Comparison of ENCODE assay signal across 1 cellular context in the genomic region with DNA sequence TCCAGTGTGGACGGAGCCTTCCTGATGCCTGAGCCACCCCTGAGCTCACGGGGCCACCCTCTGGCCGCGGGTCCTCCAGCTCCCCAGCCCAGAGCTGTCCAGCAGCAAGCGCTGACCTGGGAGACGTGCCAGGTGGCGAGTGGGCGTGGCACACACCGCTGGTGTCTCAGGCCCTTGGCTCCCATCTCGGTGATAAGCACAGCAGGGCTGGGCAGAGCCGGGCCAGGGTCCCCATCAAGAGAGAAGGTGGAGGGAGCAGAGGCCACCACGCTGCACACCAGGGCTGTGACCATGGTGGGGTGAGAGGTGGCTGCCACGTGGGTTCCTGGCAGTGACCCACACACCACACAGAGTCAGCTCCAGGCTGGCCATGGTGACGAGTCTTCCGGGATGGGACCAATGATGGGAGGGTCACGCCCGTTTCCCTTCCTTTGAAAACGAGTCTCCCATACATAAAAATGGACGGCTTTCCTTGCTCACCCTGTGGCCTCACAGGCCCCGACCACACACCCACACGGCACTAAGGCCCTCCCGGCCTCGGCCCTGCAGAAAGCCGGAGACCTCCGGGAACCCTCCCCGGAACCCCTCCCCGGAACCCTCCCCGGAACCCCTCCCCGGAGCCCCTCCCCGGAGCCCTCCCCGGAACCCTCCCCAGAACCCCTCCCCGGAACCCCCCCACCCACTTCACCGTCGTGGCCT.
A peak's percentile ranks its signal among the peaks of the same experiment; 100 is the strongest.
TF ChIP-seq lines count a peak whose summit lies in the region.

No MANE protein-coding gene starts in this region.

TF ChIP-seq in HepG2, 621 proteins besides CTCF, POLR2A, EP300 and RAD21 (continues in another document):
- no peak for TF ChIP-seq ZNF547 (CRISPR knock-in tag; IDR thresholded peaks at IDR 0.05)
- TF ChIP-seq, protein P1, sequence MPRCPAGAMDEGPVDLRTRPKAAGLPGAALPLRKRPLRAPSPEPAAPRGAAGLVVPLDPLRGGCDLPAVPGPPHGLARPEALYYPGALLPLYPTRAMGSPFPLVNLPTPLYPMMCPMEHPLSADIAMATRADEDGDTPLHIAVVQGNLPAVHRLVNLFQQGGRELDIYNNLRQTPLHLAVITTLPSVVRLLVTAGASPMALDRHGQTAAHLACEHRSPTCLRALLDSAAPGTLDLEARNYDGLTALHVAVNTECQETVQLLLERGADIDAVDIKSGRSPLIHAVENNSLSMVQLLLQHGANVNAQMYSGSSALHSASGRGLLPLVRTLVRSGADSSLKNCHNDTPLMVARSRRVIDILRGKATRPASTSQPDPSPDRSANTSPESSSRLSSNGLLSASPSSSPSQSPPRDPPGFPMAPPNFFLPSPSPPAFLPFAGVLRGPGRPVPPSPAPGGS (CRISPR knock-in tag; IDR thresholded peaks at IDR 0.05): peak; percentile 33; the same call in 1 of the 2 replicates
- 0 out of 2 replicates have a peak, but pooled peaks have one; percentile 21 for TF ChIP-seq ZNF564 (CRISPR knock-in tag; IDR thresholded peaks at IDR 0.05)
- TF ChIP-seq, protein P2, sequence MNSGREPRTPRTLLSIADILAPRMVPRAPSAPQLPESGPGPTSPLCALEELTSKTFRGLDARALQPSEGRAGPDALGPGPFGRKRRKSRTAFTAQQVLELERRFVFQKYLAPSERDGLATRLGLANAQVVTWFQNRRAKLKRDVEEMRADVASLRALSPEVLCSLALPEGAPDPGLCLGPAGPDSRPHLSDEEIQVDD (CRISPR knock-in tag; IDR thresholded peaks at IDR 0.05; ENCODE audit: borderline replicate concordance): no peak
- no peak for TF ChIP-seq FOXA1 (IDR thresholded peaks at IDR 0.05)
- TF ChIP-seq FOXA1 (CRISPR knock-in tag; IDR thresholded peaks at IDR 0.05): peak; percentile 18; the same call in 1 of the 2 replicates
- peak; percentile 56; the same call in 1 of the 2 replicates for TF ChIP-seq BCL6 (CRISPR knock-in tag; IDR thresholded peaks at IDR 0.05)
- no peak for TF ChIP-seq SKI (IDR thresholded peaks at IDR 0.05; ENCODE audit: partially characterized antibody)
- TF ChIP-seq SOX5 (CRISPR knock-in tag; IDR thresholded peaks at IDR 0.05; ENCODE audit: borderline replicate concordance): peak; percentile 13; the same call in 1 of the 2 replicates
- TF ChIP-seq ZNF766 (CRISPR knock-in tag; IDR thresholded peaks at IDR 0.05; ENCODE audit: borderline replicate concordance): 0 out of 2 replicates have a peak, but pooled peaks have one; percentile 56
- TF ChIP-seq HNRNPL (IDR thresholded peaks at IDR 0.05; ENCODE audit: low read depth, low read length): peak; percentile 79
- TF ChIP-seq SP2 (CRISPR knock-in tag; IDR thresholded peaks at IDR 0.05): peak; percentile 37; the same call in 1 of the 2 replicates
- TF ChIP-seq SALL1 (CRISPR knock-in tag; IDR thresholded peaks at IDR 0.05): peak; percentile 76; the same call in 1 of the 2 replicates
- TF ChIP-seq, protein P3, sequence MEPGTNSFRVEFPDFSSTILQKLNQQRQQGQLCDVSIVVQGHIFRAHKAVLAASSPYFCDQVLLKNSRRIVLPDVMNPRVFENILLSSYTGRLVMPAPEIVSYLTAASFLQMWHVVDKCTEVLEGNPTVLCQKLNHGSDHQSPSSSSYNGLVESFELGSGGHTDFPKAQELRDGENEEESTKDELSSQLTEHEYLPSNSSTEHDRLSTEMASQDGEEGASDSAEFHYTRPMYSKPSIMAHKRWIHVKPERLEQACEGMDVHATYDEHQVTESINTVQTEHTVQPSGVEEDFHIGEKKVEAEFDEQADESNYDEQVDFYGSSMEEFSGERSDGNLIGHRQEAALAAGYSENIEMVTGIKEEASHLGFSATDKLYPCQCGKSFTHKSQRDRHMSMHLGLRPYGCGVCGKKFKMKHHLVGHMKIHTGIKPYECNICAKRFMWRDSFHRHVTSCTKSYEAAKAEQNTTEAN (CRISPR knock-in tag; conservative IDR thresholded peaks at IDR 0.05): peak; percentile 65; the same call in 1 of the 2 replicates
- TF ChIP-seq ZBTB8A (CRISPR knock-in tag; IDR thresholded peaks at IDR 0.05; ENCODE audit: borderline replicate concordance, low read depth): no peak
- peak; percentile 51; the same call in 1 of the 2 replicates for TF ChIP-seq ZNF501 (CRISPR knock-in tag; IDR thresholded peaks at IDR 0.05)
- peak; percentile 31; the same call in 1 of the 2 replicates for TF ChIP-seq NRL (CRISPR knock-in tag; IDR thresholded peaks at IDR 0.05; ENCODE audit: borderline replicate concordance)
- TF ChIP-seq, protein P4, sequence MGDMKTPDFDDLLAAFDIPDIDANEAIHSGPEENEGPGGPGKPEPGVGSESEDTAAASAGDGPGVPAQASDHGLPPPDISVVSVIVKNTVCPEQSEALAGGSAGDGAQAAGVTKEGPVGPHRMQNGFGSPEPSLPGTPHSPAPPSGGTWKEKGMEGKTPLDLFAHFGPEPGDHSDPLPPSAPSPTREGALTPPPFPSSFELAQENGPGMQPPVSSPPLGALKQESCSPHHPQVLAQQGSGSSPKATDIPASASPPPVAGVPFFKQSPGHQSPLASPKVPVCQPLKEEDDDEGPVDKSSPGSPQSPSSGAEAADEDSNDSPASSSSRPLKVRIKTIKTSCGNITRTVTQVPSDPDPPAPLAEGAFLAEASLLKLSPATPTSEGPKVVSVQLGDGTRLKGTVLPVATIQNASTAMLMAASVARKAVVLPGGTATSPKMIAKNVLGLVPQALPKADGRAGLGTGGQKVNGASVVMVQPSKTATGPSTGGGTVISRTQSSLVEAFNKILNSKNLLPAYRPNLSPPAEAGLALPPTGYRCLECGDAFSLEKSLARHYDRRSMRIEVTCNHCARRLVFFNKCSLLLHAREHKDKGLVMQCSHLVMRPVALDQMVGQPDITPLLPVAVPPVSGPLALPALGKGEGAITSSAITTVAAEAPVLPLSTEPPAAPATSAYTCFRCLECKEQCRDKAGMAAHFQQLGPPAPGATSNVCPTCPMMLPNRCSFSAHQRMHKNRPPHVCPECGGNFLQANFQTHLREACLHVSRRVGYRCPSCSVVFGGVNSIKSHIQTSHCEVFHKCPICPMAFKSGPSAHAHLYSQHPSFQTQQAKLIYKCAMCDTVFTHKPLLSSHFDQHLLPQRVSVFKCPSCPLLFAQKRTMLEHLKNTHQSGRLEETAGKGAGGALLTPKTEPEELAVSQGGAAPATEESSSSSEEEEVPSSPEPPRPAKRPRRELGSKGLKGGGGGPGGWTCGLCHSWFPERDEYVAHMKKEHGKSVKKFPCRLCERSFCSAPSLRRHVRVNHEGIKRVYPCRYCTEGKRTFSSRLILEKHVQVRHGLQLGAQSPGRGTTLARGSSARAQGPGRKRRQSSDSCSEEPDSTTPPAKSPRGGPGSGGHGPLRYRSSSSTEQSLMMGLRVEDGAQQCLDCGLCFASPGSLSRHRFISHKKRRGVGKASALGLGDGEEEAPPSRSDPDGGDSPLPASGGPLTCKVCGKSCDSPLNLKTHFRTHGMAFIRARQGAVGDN (CRISPR knock-in tag; IDR thresholded peaks at IDR 0.05): peak; percentile 73
- TF ChIP-seq KAT7 (CRISPR knock-in tag; IDR thresholded peaks at IDR 0.05; ENCODE audit: borderline replicate concordance): no peak
- TF ChIP-seq ZNF33A (CRISPR knock-in tag; IDR thresholded peaks at IDR 0.05; ENCODE audit: borderline replicate concordance): no peak
- 0 out of 2 replicates have a peak, but pooled peaks have one; percentile 40 for TF ChIP-seq HES4 (CRISPR knock-in tag; IDR thresholded peaks at IDR 0.05; ENCODE audit: borderline replicate concordance)
- peak; percentile 74 for TF ChIP-seq SP4 (CRISPR knock-in tag; IDR thresholded peaks at IDR 0.05)
- no peak for TF ChIP-seq ZNF292 (CRISPR knock-in tag; IDR thresholded peaks at IDR 0.05; ENCODE audit: borderline replicate concordance, low read depth)
- TF ChIP-seq YY1 (IDR thresholded peaks at IDR 0.05; ENCODE audit: insufficient read depth, insufficient replicate concordance, low read depth, low read length): no peak
- TF ChIP-seq, protein P5, sequence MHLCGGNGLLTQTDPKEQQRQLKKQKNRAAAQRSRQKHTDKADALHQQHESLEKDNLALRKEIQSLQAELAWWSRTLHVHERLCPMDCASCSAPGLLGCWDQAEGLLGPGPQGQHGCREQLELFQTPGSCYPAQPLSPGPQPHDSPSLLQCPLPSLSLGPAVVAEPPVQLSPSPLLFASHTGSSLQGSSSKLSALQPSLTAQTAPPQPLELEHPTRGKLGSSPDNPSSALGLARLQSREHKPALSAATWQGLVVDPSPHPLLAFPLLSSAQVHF (CRISPR knock-in tag; IDR thresholded peaks at IDR 0.05): no peak
- TF ChIP-seq ZNF572 (CRISPR knock-in tag; IDR thresholded peaks at IDR 0.05): 0 out of 2 replicates have a peak, but pooled peaks have one; percentile 30
- no peak for TF ChIP-seq PPARG (CRISPR knock-in tag; conservative IDR thresholded peaks at IDR 0.05)
- TF ChIP-seq ONECUT2 (CRISPR knock-in tag; IDR thresholded peaks at IDR 0.05): no peak
- no peak for TF ChIP-seq RFX3 (CRISPR knock-in tag; IDR thresholded peaks at IDR 0.05)
- no peak for TF ChIP-seq MATR3 (CRISPR knock-in tag; IDR thresholded peaks at IDR 0.05)
- TF ChIP-seq MTF2 (CRISPR knock-in tag; IDR thresholded peaks at IDR 0.05; ENCODE audit: borderline replicate concordance): no peak
- TF ChIP-seq RARA (CRISPR knock-in tag; IDR thresholded peaks at IDR 0.05): peak; percentile 57
- TF ChIP-seq GATAD1 (CRISPR knock-in tag; IDR thresholded peaks at IDR 0.05): no peak
- no peak for TF ChIP-seq ZNF367 (CRISPR knock-in tag; IDR thresholded peaks at IDR 0.05; ENCODE audit: borderline replicate concordance)
- TF ChIP-seq, protein P6, sequence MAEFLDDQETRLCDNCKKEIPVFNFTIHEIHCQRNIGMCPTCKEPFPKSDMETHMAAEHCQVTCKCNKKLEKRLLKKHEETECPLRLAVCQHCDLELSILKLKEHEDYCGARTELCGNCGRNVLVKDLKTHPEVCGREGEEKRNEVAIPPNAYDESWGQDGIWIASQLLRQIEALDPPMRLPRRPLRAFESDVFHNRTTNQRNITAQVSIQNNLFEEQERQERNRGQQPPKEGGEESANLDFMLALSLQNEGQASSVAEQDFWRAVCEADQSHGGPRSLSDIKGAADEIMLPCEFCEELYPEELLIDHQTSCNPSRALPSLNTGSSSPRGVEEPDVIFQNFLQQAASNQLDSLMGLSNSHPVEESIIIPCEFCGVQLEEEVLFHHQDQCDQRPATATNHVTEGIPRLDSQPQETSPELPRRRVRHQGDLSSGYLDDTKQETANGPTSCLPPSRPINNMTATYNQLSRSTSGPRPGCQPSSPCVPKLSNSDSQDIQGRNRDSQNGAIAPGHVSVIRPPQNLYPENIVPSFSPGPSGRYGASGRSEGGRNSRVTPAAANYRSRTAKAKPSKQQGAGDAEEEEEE (CRISPR knock-in tag; IDR thresholded peaks at IDR 0.05; ENCODE audit: borderline replicate concordance): no peak
- TF ChIP-seq ZFP37 (CRISPR knock-in tag; IDR thresholded peaks at IDR 0.05; ENCODE audit: borderline replicate concordance): 0 out of 2 replicates have a peak, but pooled peaks have one; percentile 25
- no peak for TF ChIP-seq ZNF703 (CRISPR knock-in tag; IDR thresholded peaks at IDR 0.05; ENCODE audit: borderline replicate concordance)
- no peak for TF ChIP-seq KDM5A (IDR thresholded peaks at IDR 0.05; ENCODE audit: borderline replicate concordance, low read length)
- peak; percentile 65; the same call in 1 of the 2 replicates for TF ChIP-seq MED1 (CRISPR knock-in tag; IDR thresholded peaks at IDR 0.05)
- TF ChIP-seq, protein P7, sequence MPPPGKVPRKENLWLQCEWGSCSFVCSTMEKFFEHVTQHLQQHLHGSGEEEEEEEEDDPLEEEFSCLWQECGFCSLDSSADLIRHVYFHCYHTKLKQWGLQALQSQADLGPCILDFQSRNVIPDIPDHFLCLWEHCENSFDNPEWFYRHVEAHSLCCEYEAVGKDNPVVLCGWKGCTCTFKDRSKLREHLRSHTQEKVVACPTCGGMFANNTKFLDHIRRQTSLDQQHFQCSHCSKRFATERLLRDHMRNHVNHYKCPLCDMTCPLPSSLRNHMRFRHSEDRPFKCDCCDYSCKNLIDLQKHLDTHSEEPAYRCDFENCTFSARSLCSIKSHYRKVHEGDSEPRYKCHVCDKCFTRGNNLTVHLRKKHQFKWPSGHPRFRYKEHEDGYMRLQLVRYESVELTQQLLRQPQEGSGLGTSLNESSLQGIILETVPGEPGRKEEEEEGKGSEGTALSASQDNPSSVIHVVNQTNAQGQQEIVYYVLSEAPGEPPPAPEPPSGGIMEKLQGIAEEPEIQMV (CRISPR knock-in tag; IDR thresholded peaks at IDR 0.05; ENCODE audit: low read depth): no peak
- TF ChIP-seq, protein P8, sequence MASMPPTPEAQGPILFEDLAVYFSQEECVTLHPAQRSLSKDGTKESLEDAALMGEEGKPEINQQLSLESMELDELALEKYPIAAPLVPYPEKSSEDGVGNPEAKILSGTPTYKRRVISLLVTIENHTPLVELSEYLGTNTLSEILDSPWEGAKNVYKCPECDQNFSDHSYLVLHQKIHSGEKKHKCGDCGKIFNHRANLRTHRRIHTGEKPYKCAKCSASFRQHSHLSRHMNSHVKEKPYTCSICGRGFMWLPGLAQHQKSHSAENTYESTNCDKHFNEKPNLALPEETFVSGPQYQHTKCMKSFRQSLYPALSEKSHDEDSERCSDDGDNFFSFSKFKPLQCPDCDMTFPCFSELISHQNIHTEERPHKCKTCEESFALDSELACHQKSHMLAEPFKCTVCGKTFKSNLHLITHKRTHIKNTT (CRISPR knock-in tag; IDR thresholded peaks at IDR 0.05): no peak
- TF ChIP-seq ZNF30 (CRISPR knock-in tag; IDR thresholded peaks at IDR 0.05): no peak
- 0 out of 2 replicates have a peak, but pooled peaks have one; percentile 42 for TF ChIP-seq NFKB2 (CRISPR knock-in tag; IDR thresholded peaks at IDR 0.05; ENCODE audit: borderline replicate concordance)
- TF ChIP-seq JUN (CRISPR knock-in tag; IDR thresholded peaks at IDR 0.05): no peak
- no peak for TF ChIP-seq ZNF484 (CRISPR knock-in tag; IDR thresholded peaks at IDR 0.05; ENCODE audit: borderline replicate concordance, low read depth)
- TF ChIP-seq ATF7-NPFF (CRISPR knock-in tag; IDR thresholded peaks at IDR 0.05; ENCODE audit: low read depth): 0 out of 2 replicates have a peak, but pooled peaks have one; percentile 29
- TF ChIP-seq CHD4 (IDR thresholded peaks at IDR 0.05; ENCODE audit: borderline replicate concordance, low read length): no peak
- no peak for TF ChIP-seq NONO (IDR thresholded peaks at IDR 0.05)
- no peak for TF ChIP-seq NONO (CRISPR knock-in tag; conservative IDR thresholded peaks at IDR 0.05)
- TF ChIP-seq, protein P9, sequence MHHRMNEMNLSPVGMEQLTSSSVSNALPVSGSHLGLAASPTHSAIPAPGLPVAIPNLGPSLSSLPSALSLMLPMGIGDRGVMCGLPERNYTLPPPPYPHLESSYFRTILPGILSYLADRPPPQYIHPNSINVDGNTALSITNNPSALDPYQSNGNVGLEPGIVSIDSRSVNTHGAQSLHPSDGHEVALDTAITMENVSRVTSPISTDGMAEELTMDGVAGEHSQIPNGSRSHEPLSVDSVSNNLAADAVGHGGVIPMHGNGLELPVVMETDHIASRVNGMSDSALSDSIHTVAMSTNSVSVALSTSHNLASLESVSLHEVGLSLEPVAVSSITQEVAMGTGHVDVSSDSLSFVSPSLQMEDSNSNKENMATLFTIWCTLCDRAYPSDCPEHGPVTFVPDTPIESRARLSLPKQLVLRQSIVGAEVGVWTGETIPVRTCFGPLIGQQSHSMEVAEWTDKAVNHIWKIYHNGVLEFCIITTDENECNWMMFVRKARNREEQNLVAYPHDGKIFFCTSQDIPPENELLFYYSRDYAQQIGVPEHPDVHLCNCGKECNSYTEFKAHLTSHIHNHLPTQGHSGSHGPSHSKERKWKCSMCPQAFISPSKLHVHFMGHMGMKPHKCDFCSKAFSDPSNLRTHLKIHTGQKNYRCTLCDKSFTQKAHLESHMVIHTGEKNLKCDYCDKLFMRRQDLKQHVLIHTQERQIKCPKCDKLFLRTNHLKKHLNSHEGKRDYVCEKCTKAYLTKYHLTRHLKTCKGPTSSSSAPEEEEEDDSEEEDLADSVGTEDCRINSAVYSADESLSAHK (CRISPR knock-in tag; IDR thresholded peaks at IDR 0.05; ENCODE audit: borderline replicate concordance): no peak
- TF ChIP-seq GTF2F1 (IDR thresholded peaks at IDR 0.05; ENCODE audit: low read length): no peak
- 0 out of 2 replicates have a peak, but pooled peaks have one; percentile 41 for TF ChIP-seq KMT2A (CRISPR knock-in tag; IDR thresholded peaks at IDR 0.05)
- TF ChIP-seq ZNF282 (IDR thresholded peaks at IDR 0.05; ENCODE audit: partially characterized antibody): no peak
